ENCODE assay signal across 11 cellular contexts in genomic region chr2:227509824-227510619, GRCh38. TPM values are rescaled to one million over a fixed set of nuclear protein-coding genes. Genes with fewer than 3 reads are reported as not detected.
DNase-seq lines count a peak whose midpoint lies in the region; ATAC-seq, FAIRE-seq and TF ChIP-seq lines count a peak whose summit lies in the region.
"Had no signal": no experiment of that assay in that cellular context is flagged by ENCODE, and none has a peak within 500 bp of the region (broad histone marks: within the 10 kb centered on the region; RNA-seq: fewer than 3 reads in every experiment).

No MANE protein-coding gene starts in this region.

- H4K8ac ChIP-seq in trophoblast cell (ENCODE audit: low read depth, low read length): no peak overlapping the region

- H3K79me2 ChIP-seq in trophoblast cell (ENCODE audit: control insufficient read depth, insufficient read depth, low read length, poor library complexity): peaks cover 10% of the 10 kb centered on the region

- H2BK5ac ChIP-seq in trophoblast cell (ENCODE audit: low read depth, low read length, poor library complexity): peak overlapping the region; percentile 82

- no peak overlapping the region for H2AFZ ChIP-seq in trophoblast cell (ENCODE audit: insufficient read depth, low read length, poor library complexity)

- WGBS in trophoblast cell (ENCODE audit: extremely low coverage, insufficient coverage, insufficient read length): no CpG with 5 or more reads among the region's 4 CpGs

- no peaks in the 10 kb centered on the region for H3K27me3 ChIP-seq in trophoblast cell (ENCODE audit: insufficient read depth, low read length)
- H3K27me3 ChIP-seq: colonic mucosa had no signal

- no peak overlapping the region for H2BK12ac ChIP-seq in trophoblast cell (ENCODE audit: low read length)

- H3K79me1 ChIP-seq in trophoblast cell (ENCODE audit: low read length): peaks cover 4% of the 10 kb centered on the region

- H2AK5ac ChIP-seq in trophoblast cell (ENCODE audit: low read length): no peak overlapping the region

- H4K91ac ChIP-seq in trophoblast cell (ENCODE audit: low read depth, low read length): peak overlapping the region; percentile 80

- H3K4me3 ChIP-seq in trophoblast cell (ENCODE audit: low read depth, low read length): no peak overlapping the region
- H3K4me3 ChIP-seq: colonic mucosa had no signal

- peak overlapping the region; percentile 89 for H3K4ac ChIP-seq in trophoblast cell (ENCODE audit: low read depth, low read length)

- no peak overlapping the region for H3K9ac ChIP-seq in trophoblast cell (ENCODE audit: low read length)

- H3K27ac ChIP-seq in epithelial cell of prostate (peak overlapping the region; percentile 39), trophoblast cell (ENCODE audit: low read depth, low read length) (peak overlapping the region; percentile 85)
- H3K27ac ChIP-seq: colonic mucosa had no signal

- peaks cover 4 to 21% of the 10 kb centered on the region in 2 experiments for H3K4me1 ChIP-seq in trophoblast cell (ENCODE audit: control insufficient read depth in 1 of 2, insufficient read depth in 2 of 2, low read length in 2 of 2)

- H4K12ac ChIP-seq in trophoblast cell (ENCODE audit: low read depth, low read length): no peak overlapping the region

- no peak for TF ChIP-seq POLR2A in GM12891 (IDR thresholded peaks at IDR 0.05; ENCODE audit: low read depth, low read length)

- no peak for ATAC-seq in HG03135 (IDR thresholded peaks at IDR 0.05; ENCODE audit: unreplicated experiment)
- ATAC-seq: left ventricle myocardium superior had no signal

- DNase-seq in GM12891 (ENCODE audit: insufficient read length, low spot score): no peak
- peak; percentile 54 for DNase-seq in OCI-M1 (lab: John Stamatoyannopoulos, UW)
- DNase-seq in epithelial cell of prostate (ENCODE audit: low read depth, low spot score): peak; percentile 86
- DNase-seq in trophoblast cell: peak; percentile 39 to 60
- DNase-seq in stimulated activated CD4-positive, alpha-beta T cell treated with anti-CD3 and anti-CD28 coated beads, Interleukin-4, amount 100 ng/mL, for 4 hours: no peak
- DNase-seq in NCI-H748 treated with DMSO at 0.1 percent for 48 hours (lab: John Stamatoyannopoulos, UW): no peak
- DNase-seq in mucosa of gallbladder (ENCODE audit: low spot score): no peak
- DNase-seq: colonic mucosa, GOT3, left ventricle myocardium superior had no signal

- FAIRE-seq in GM12891 (lab: Jason Lieb, UNC): peak; percentile 86

- peaks cover 0 to 2% of the 10 kb centered on the region in 2 experiments for H3K36me3 ChIP-seq in trophoblast cell (ENCODE audit: control insufficient read depth in 1 of 2, insufficient read depth in 2 of 2, low read length in 2 of 2)
- H3K36me3 ChIP-seq: colonic mucosa had no signal

- peak overlapping the region; percentile 46 for H3K18ac ChIP-seq in trophoblast cell (ENCODE audit: low read length)

- peak overlapping the region; percentile 33 for H3K4me2 ChIP-seq in trophoblast cell (ENCODE audit: low read length)

- H3K23ac ChIP-seq in trophoblast cell (ENCODE audit: low read length): no peak overlapping the region

- H2BK120ac ChIP-seq in trophoblast cell (ENCODE audit: insufficient read depth, low read length, poor library complexity): peak overlapping the region; percentile 43

- H3K14ac ChIP-seq in trophoblast cell (ENCODE audit: low read length): no peak overlapping the region

- H3K9me3 ChIP-seq in trophoblast cell (ENCODE audit: insufficient read depth, low read depth, low read length): no peaks in the 10 kb centered on the region
- H3K9me3 ChIP-seq: colonic mucosa had no signal

TF ChIP-seq in GM12891, 5 proteins besides CTCF, POLR2A, EP300 and RAD21:
- TF ChIP-seq POLR2AphosphoS5 (IDR thresholded peaks at IDR 0.05; ENCODE audit: low read depth, low read length): no peak
- no peak for TF ChIP-seq SPI1 (IDR thresholded peaks at IDR 0.05; ENCODE audit: low read depth, low read length)
- TF ChIP-seq POU2F2 (IDR thresholded peaks at IDR 0.05; ENCODE audit: low read depth, low read length): no peak
- TF ChIP-seq TAF1 (IDR thresholded peaks at IDR 0.05; ENCODE audit: low read depth, low read length): no peak
- TF ChIP-seq PAX5 (IDR thresholded peaks at IDR 0.05; ENCODE audit: insufficient read depth, low read length, severe bottlenecking): no peak
TF ChIP-seq in GM12891: peak in this region for 0.

RNA-seq across cellular contexts. Expression of gene AGFG1, which starts 38.1 kb away (rescaled TPM):
- 46.8 TPM for polyA plus RNA-seq in GM12891 (2012; ENCODE audit: low read depth, missing spikeins)
- 95.7 and 100 TPM in 2 replicates for polyA plus RNA-seq in trophoblast cell (2013)
- 77.9 TPM for total RNA-seq in mucosa of gallbladder

Comparison
In these comparisons a context has a peak if more than half of its experiments do, and no peak if none do; other contexts are left out.
1. DNase-seq: peak in OCI-M1 (single experiment), epithelial cell of prostate (single experiment) and trophoblast cell (2 of 2); none in GM12891 (single experiment), stimulated activated CD4-positive, alpha-beta T cell treated with anti-CD3 and anti-CD28 coated beads, Interleukin-4, amount 100 ng/mL, for 4 hours (0 of 2), NCI-H748 treated with DMSO at 0.1 percent for 48 hours (single experiment) and mucosa of gallbladder (single experiment).